In genomic region chr9:115596743-115597080, GRCh38 we compare ENCODE assay signal across 17 cellular contexts.
A peak's percentile ranks its signal among the peaks of the same experiment; 100 is the strongest.
DNase-seq lines count a peak whose midpoint lies in the region; ATAC-seq and TF ChIP-seq lines count a peak whose summit lies in the region.
"Had no signal": no experiment of that assay in that cellular context is flagged by ENCODE, and none has a peak within 500 bp of the region (broad histone marks: within the 10 kb centered on the region; RNA-seq: fewer than 3 reads in every experiment).

No MANE protein-coding gene starts in this region.

- H3K27ac Mint-ChIP-seq in type B pancreatic cell: no peak overlapping the region
- H3K27ac Mint-ChIP-seq: activated B cell treated with CpG ODN at 0.5 μM for 24 hours; CD4-positive, CD25-positive, alpha-beta regulatory T cell; natural killer cell; progenitor cell of endocrine pancreas had no signal

- peak overlapping the region; percentile 53 for H3K4me3 Mint-ChIP-seq in type B pancreatic cell
- H3K4me3 Mint-ChIP-seq: activated B cell treated with CpG ODN at 0.5 μM for 24 hours; CD4-positive, CD25-positive, alpha-beta regulatory T cell; natural killer cell had no signal

- H2BK120ac ChIP-seq in mesenchymal stem cell (ENCODE audit: low read depth, low read length): no peak overlapping the region

- no peaks in the 10 kb centered on the region for H3K36me3 ChIP-seq in HUES48 (ENCODE audit: control insufficient read depth, insufficient read depth, low read length)
- H3K36me3 ChIP-seq in mesenchymal stem cell (ENCODE audit: control insufficient read depth in 1 of 2, insufficient read depth in 2 of 2, low read depth in 1 of 2, low read length in 2 of 2): peaks cover 0 to 3% of the 10 kb centered on the region in 2 experiments
- no peaks in the 10 kb centered on the region for H3K36me3 ChIP-seq in psoas muscle (ENCODE audit: insufficient read depth in 1 of 2, low read depth in 1 of 2)

- peaks cover 3% of the 10 kb centered on the region for H3K79me1 ChIP-seq in mesenchymal stem cell (replicated peaks; ENCODE audit: low read length, poor library complexity, severe bottlenecking)

- H3K4me3 ChIP-seq in HUES48 (ENCODE audit: low read depth, low read length) (peak overlapping the region; percentile 5; the same call in 1 of the 2 replicates), astrocyte of the spinal cord (ENCODE audit: low read depth, low read length) (peak overlapping the region; percentile 42), mesenchymal stem cell (ENCODE audit: insufficient read depth in 1 of 2, low read depth in 1 of 2, low read length in 2 of 2) (peak overlapping the region in 1 of 2 experiments; percentile 79), psoas muscle (no peak overlapping the region)
- H3K4me3 ChIP-seq: testis had no signal

- no peak overlapping the region for H3K23ac ChIP-seq in mesenchymal stem cell (ENCODE audit: low read length in 2 of 2)

- no peaks in the 10 kb centered on the region for H3K9me3 Mint-ChIP-seq in type B pancreatic cell
- H3K9me3 Mint-ChIP-seq: activated B cell treated with CpG ODN at 0.5 μM for 24 hours, natural killer cell had no signal

- peaks cover 27% of the 10 kb centered on the region for H3K4me1 Mint-ChIP-seq in type B pancreatic cell (ENCODE audit: unreplicated experiment)
- H3K4me1 Mint-ChIP-seq: activated B cell treated with CpG ODN at 0.5 μM for 24 hours; CD4-positive, CD25-positive, alpha-beta regulatory T cell; natural killer cell had no signal

- H3K27me3 Mint-ChIP-seq in type B pancreatic cell: peaks cover 43% of the 10 kb centered on the region

- no peak overlapping the region for H3K4ac ChIP-seq in mesenchymal stem cell (ENCODE audit: low read depth in 1 of 2, low read length in 2 of 2)

- no peaks in the 10 kb centered on the region for H3K9me3 ChIP-seq in HUES48 (ENCODE audit: control insufficient read depth, insufficient read depth, low read length)
- H3K9me3 ChIP-seq in mesenchymal stem cell (ENCODE audit: control insufficient read depth, low read length): no peaks in the 10 kb centered on the region
- no peaks in the 10 kb centered on the region for H3K9me3 ChIP-seq in psoas muscle
- H3K9me3 ChIP-seq: testis had no signal

- in situ Hi-C loops in astrocyte of the spinal cord (cut with HindIII; ENCODE audit: low sequenced_read_pairs): loop anchor here (10.0 kb wide), 1 partner anchor 568 kb away; no protein-coding TSS in a partner anchor

- H2BK5ac ChIP-seq in mesenchymal stem cell (ENCODE audit: low read depth, low read length, poor library complexity, severe bottlenecking): peak overlapping the region; percentile 74

- H2BK15ac ChIP-seq in mesenchymal stem cell (ENCODE audit: low read depth, poor library complexity, severe bottlenecking): no peak overlapping the region

- no peak overlapping the region for H2AFZ ChIP-seq in mesenchymal stem cell (ENCODE audit: low read depth, low read length)

- H3K36me3 Mint-ChIP-seq in type B pancreatic cell: no peaks in the 10 kb centered on the region
- H3K36me3 Mint-ChIP-seq: CD4-positive, CD25-positive, alpha-beta regulatory T cell; natural killer cell had no signal

- H3K9ac ChIP-seq in HUES48 (ENCODE audit: low read depth, low read length) (no peak overlapping the region), mesenchymal stem cell (ENCODE audit: low read length) (peak overlapping the region; percentile 98)

- H3K27ac ChIP-seq in HUES48 (ENCODE audit: low read depth, low read length) (no peak overlapping the region), mesenchymal stem cell (ENCODE audit: low read length, poor library complexity, severe bottlenecking) (peak overlapping the region; percentile 99), psoas muscle (no peak overlapping the region)
- H3K27ac ChIP-seq: testis had no signal

- DNase-seq in astrocyte of the spinal cord (ENCODE audit: low read depth, low spot score): no peak
- peak; percentile 68 for DNase-seq in mesenchymal stem cell
- no peak for DNase-seq in type B pancreatic cell (ENCODE audit: extremely low spot score, unreplicated experiment)
- DNase-seq in psoas muscle: no peak
- no peak for DNase-seq in NOMO-1 treated with dmso at 0.1 percent for 144 hours (lab: John Stamatoyannopoulos, UW; ENCODE audit: unreplicated experiment)
- no peak for DNase-seq in GOT3 (lab: John Stamatoyannopoulos, UW)
- DNase-seq: activated B cell treated with CpG ODN at 0.5 μM for 24 hours; activated CD8-positive, alpha-beta memory T cell treated with anti-CD3 and anti-CD28 coated beads for 24 hours; CD4-positive, CD25-positive, alpha-beta regulatory T cell; effector CD8-positive, alpha-beta T cell; natural killer cell; NCI-H1694; NCI-H446 treated with DMSO at 0.1 percent for 48 hours; T-helper 1 cell; testis had no signal

- peak overlapping the region in 1 of 2 experiments; percentile 52 for H3K18ac ChIP-seq in mesenchymal stem cell (ENCODE audit: low read depth in 1 of 2, low read length in 2 of 2)

- 43% methylated on average over 1 of the region's 4 CpGs for WGBS in mesenchymal stem cell
- WGBS in psoas muscle, 3 donors: 21 to 29% (median 27%) methylated on average over 4 of the region's 4 CpGs

- no peak overlapping the region for H3K14ac ChIP-seq in mesenchymal stem cell (ENCODE audit: low read length in 2 of 2)

- TF ChIP-seq CTCF in astrocyte of the spinal cord (IDR thresholded peaks at IDR 0.05; ENCODE audit: low read depth, low read length) (no peak), type B pancreatic cell (conservative IDR thresholded peaks at IDR 0.05) (no peak), psoas muscle (IDR thresholded peaks at IDR 0.05) (no peak)

- no peak overlapping the region for H4K91ac ChIP-seq in mesenchymal stem cell (ENCODE audit: low read length)

- H2BK12ac ChIP-seq in mesenchymal stem cell (ENCODE audit: low read length in 2 of 2): peak overlapping the region in 1 of 2 experiments; percentile 73

- H3K4me2 ChIP-seq in mesenchymal stem cell (ENCODE audit: low read length, poor library complexity, severe bottlenecking): peak overlapping the region; percentile 53

- intact Hi-C loops in psoas muscle (cut with DNase I): loop anchor here in 1 of 2 donors (10.0 kb wide), 1 partner anchor 558 kb away; the partner anchor contains the start of gene PAPPA

- H3K27me3 ChIP-seq in HUES48 (ENCODE audit: control insufficient read depth, insufficient read depth, low read length): no peaks in the 10 kb centered on the region
- H3K27me3 ChIP-seq in mesenchymal stem cell (ENCODE audit: control insufficient read depth in 1 of 2, insufficient read depth in 1 of 2, low read length in 2 of 2): no peaks in the 10 kb centered on the region
- peaks cover 0 to 8% (median 2%) of the 10 kb centered on the region in 3 donors for H3K27me3 ChIP-seq in psoas muscle (ENCODE audit: insufficient read depth in 3 of 3, low read length in 2 of 3)
- H3K27me3 ChIP-seq: testis had no signal

- no peak overlapping the region for H4K8ac ChIP-seq in mesenchymal stem cell (ENCODE audit: low read length)

- no peak overlapping the region for H2AK5ac ChIP-seq in mesenchymal stem cell (ENCODE audit: low read length, severe bottlenecking)

- peaks cover 24% of the 10 kb centered on the region for H3K4me1 ChIP-seq in HUES48 (ENCODE audit: control insufficient read depth, insufficient read depth, low read length)
- peaks cover 6% of the 10 kb centered on the region for H3K4me1 ChIP-seq in mesenchymal stem cell (ENCODE audit: control insufficient read depth, insufficient read depth, low read depth, low read length)
- no peaks in the 10 kb centered on the region for H3K4me1 ChIP-seq in psoas muscle
- H3K4me1 ChIP-seq: testis had no signal

- ATAC-seq in psoas muscle: no peak
- ATAC-seq: natural killer cell had no signal
